Comparison of ENCODE assay signal across 20 cellular contexts in the genomic region with DNA sequence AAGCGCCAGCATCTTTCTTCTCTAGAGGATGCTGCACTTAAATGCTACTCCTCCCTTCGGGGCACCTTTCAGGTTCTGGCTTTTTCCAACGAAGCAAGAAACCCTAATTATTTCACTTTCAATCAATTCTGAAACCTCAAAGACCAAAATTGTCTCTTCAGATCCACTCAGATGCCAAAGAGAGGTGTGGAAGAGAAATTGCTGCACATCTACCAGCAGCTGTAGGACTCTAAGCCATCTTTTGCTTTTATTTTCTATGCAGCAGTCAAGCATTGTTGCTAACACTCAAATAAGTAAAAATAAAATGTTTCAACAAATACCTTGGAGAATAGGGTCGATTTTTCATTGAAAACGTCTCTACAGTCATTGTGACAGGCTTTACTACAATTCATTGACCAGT.
DNase-seq lines count a peak whose midpoint lies in the region; ATAC-seq and TF ChIP-seq lines count a peak whose summit lies in the region.
"Had no signal": no experiment of that assay in that cellular context is flagged by ENCODE, and none has a peak within 500 bp of the region (broad histone marks: within the 10 kb centered on the region; RNA-seq: fewer than 3 reads in every experiment).

No MANE protein-coding gene starts in this region.

- H3K79me2 ChIP-seq in OCI-LY3 (ENCODE audit: low read length): no peaks in the 10 kb centered on the region

- H3K9ac ChIP-seq in OCI-LY3 (ENCODE audit: low read length): no peak overlapping the region

- H2AFZ ChIP-seq in OCI-LY3 (ENCODE audit: low read depth, low read length): peak overlapping the region; percentile 84

- H3K4me2 ChIP-seq in OCI-LY3 (ENCODE audit: low read length): peak overlapping the region; percentile 57

- H3K36me3 ChIP-seq in left ventricle myocardium inferior (no peaks in the 10 kb centered on the region), OCI-LY3 (replicated peaks; ENCODE audit: low read depth, low read length) (no peaks in the 10 kb centered on the region), BE2C (no peaks in the 10 kb centered on the region)
- H3K36me3 ChIP-seq: heart left ventricle, transverse colon had no signal

- no peaks in the 10 kb centered on the region for H3K9me3 ChIP-seq in left ventricle myocardium inferior (replicated peaks)
- no peaks in the 10 kb centered on the region for H3K9me3 ChIP-seq in OCI-LY3 (ENCODE audit: insufficient read depth, low read length)
- H3K9me3 ChIP-seq in BE2C: no peaks in the 10 kb centered on the region
- H3K9me3 ChIP-seq: heart left ventricle, transverse colon had no signal

- no peaks in the 10 kb centered on the region for H3K4me1 ChIP-seq in left ventricle myocardium inferior
- peaks cover 4% of the 10 kb centered on the region; the same call in 1 of the 2 replicates for H3K4me1 ChIP-seq in OCI-LY3 (ENCODE audit: low read length)
- no peaks in the 10 kb centered on the region for H3K4me1 ChIP-seq in BE2C
- H3K4me1 ChIP-seq: heart left ventricle, transverse colon had no signal

- H4K20me1 ChIP-seq in OCI-LY3 (ENCODE audit: insufficient read depth, low read length): no peaks in the 10 kb centered on the region

- DNase-seq in left ventricle myocardium inferior: no peak
- DNase-seq in left ventricle myocardium superior: no peak
- peak in 1 of 2 donors; percentile 2 for DNase-seq in foreskin fibroblast
- DNase-seq in NCI-H2171 treated with DMSO at 0.1 percent for 48 hours (lab: John Stamatoyannopoulos, UW): no peak
- no peak for DNase-seq in NCI-H510A (lab: John Stamatoyannopoulos, UW)
- DNase-seq in foreskin melanocyte: no peak
- DNase-seq in BE2C: no peak
- DNase-seq: activated CD4-positive, alpha-beta T cell treated with anti-CD3 and anti-CD28 coated beads, Interleukin-2, amount 10 ng/mL, durations not matched to agents 24 days and 14 days; activated gamma-delta T cell treated with Interleukin-2 at 50 U/mL for 16 hours; amniotic stem cell; CD4-positive, CD25-positive, alpha-beta regulatory T cell; dorsolateral prefrontal cortex; heart left ventricle; Karpas-422; NCI-H1417 treated with DMSO at 0.1 percent for 48 hours; NCI-H82; nephron progenitor cell; stimulated activated naive CD8-positive, alpha-beta T cell treated with anti-CD3 and anti-CD28 coated beads, Interleukin-15, Interleukin-2, amounts not matched to agents 100 U/mL and 50 U/mL, for 24 hours; transverse colon had no signal

- no peak overlapping the region for H3K27ac ChIP-seq in left ventricle myocardium inferior (replicated peaks)
- no peak overlapping the region for H3K27ac ChIP-seq in OCI-LY3 (ENCODE audit: low read length)
- H3K27ac ChIP-seq: dorsolateral prefrontal cortex, heart left ventricle, transverse colon had no signal

- TF ChIP-seq CTCF in left ventricle myocardium inferior (IDR thresholded peaks at IDR 0.05; ENCODE audit: borderline replicate concordance) (no peak), OCI-LY3 (IDR thresholded peaks at IDR 0.05; ENCODE audit: low read depth, low read length) (no peak), foreskin fibroblast (IDR thresholded peaks at IDR 0.05; ENCODE audit: low read depth, low read length) (no peak), BE2C (IDR thresholded peaks at IDR 0.05; ENCODE audit: low read depth, low read length) (no peak)

- H3K27me3 ChIP-seq in left ventricle myocardium inferior (ENCODE audit: low read depth) (no peaks in the 10 kb centered on the region), OCI-LY3 (ENCODE audit: low read depth, low read length) (peaks cover 3% of the 10 kb centered on the region; the same call in 1 of the 2 replicates), BE2C (no peaks in the 10 kb centered on the region)
- H3K27me3 ChIP-seq: dorsolateral prefrontal cortex, heart left ventricle, transverse colon had no signal

- peak overlapping the region; percentile 15 for H3K4me3 ChIP-seq in left ventricle myocardium inferior
- H3K4me3 ChIP-seq in OCI-LY3 (ENCODE audit: low read length): peak overlapping the region; percentile 56
- H3K4me3 ChIP-seq in foreskin fibroblast (ENCODE audit: low read depth in 1 of 2, low read length in 2 of 2): peak overlapping the region; percentile 25 to 44
- H3K4me3 ChIP-seq in BE2C (ENCODE audit: low read depth, low read length): no peak overlapping the region
- H3K4me3 ChIP-seq: dorsolateral prefrontal cortex, transverse colon had no signal

- intact Hi-C loops in left ventricle myocardium inferior (cut with micrococcal nuclease) (no loop called here), left ventricle myocardium superior (cut with micrococcal nuclease) (no loop called here)

- ATAC-seq in left ventricle myocardium superior: no peak
- ATAC-seq: heart left ventricle; stimulated activated naive CD8-positive, alpha-beta T cell treated with anti-CD3 and anti-CD28 coated beads, Interleukin-15, Interleukin-2, amounts not matched to agents 100 U/mL and 50 U/mL, for 24 hours had no signal
